ENCODE assay signal across 28 cellular contexts in genomic region chr1:246034630-246035029, GRCh38.
"Had no signal": no experiment of that assay in that cellular context is flagged by ENCODE, and none has a peak within 500 bp of the region (broad histone marks: within the 10 kb centered on the region; RNA-seq: fewer than 3 reads in every experiment).

No MANE protein-coding gene starts in this region.

- H3K4me3 ChIP-seq: colonic mucosa, heart right ventricle, neural progenitor cell, prostate gland, skin epidermis, testis, tibial artery had no signal

- H3K9ac ChIP-seq: neural progenitor cell had no signal

- H3K4me2 ChIP-seq: neural progenitor cell had no signal

- H3K36me3 ChIP-seq: colonic mucosa, heart right ventricle, lower lobe of right lung, neural progenitor cell, prostate gland, sigmoid colon, spleen, tibial artery had no signal

- H3K27ac Mint-ChIP-seq: dendritic cell treated with granulocyte-macrophage colony-stimulating factor and Interleukin-4, amounts not matched to agents 40 ng/mL and 50 ng/mL, for 4 days; endodermal cell; immature natural killer cell; neural progenitor cell; stimulated activated memory B cell treated with anti-CD40 and anti-IgM and Interleukin-4, amounts not matched to agents 10 μg/mL and 1 μg/mL and 100 μg/mL, for 72 hours; type B pancreatic cell had no signal

- H3K27me3 Mint-ChIP-seq: dendritic cell treated with granulocyte-macrophage colony-stimulating factor and Interleukin-4, amounts not matched to agents 40 ng/mL and 50 ng/mL, for 4 days; naive thymus-derived CD8-positive, alpha-beta T cell; stimulated activated memory B cell treated with anti-CD40 and anti-IgM and Interleukin-4, amounts not matched to agents 10 μg/mL and 1 μg/mL and 100 μg/mL, for 72 hours; type B pancreatic cell had no signal

- H2AFZ ChIP-seq: neural progenitor cell had no signal

- H3K9me3 Mint-ChIP-seq: dendritic cell treated with granulocyte-macrophage colony-stimulating factor and Interleukin-4, amounts not matched to agents 40 ng/mL and 50 ng/mL, for 4 days; immature natural killer cell; stimulated activated memory B cell treated with anti-CD40 and anti-IgM and Interleukin-4, amounts not matched to agents 10 μg/mL and 1 μg/mL and 100 μg/mL, for 72 hours; type B pancreatic cell had no signal

- H3K27me3 ChIP-seq: colonic mucosa, heart right ventricle, neural progenitor cell, sigmoid colon, spleen, testis, tibial artery had no signal

- H3K4me1 Mint-ChIP-seq: immature natural killer cell; stimulated activated memory B cell treated with anti-CD40 and anti-IgM and Interleukin-4, amounts not matched to agents 10 μg/mL and 1 μg/mL and 100 μg/mL, for 72 hours had no signal

- DNase-seq: colonic mucosa; effector CD8-positive, alpha-beta T cell; endodermal cell; glutamatergic neuron; heart right ventricle; hypothalamus; immature natural killer cell; islet precursor cell; kidney glomerular epithelial cell; left colon; left ventricle myocardium superior; lower lobe of right lung; naive thymus-derived CD8-positive, alpha-beta T cell; right cardiac atrium; sigmoid colon; spleen; stimulated activated CD4-positive, alpha-beta T cell treated with anti-CD3 and anti-CD28 coated beads, Interleukin-4, amount 100 ng/mL, for 4 hours; stimulated activated naive CD8-positive, alpha-beta T cell treated with anti-CD3 and anti-CD28 coated beads, Interleukin-15, Interleukin-2, amounts not matched to agents 100 U/mL and 50 U/mL, for 24 hours; testis; tibial artery had no signal

- H3K9me3 ChIP-seq: colonic mucosa, heart right ventricle, lower lobe of right lung, prostate gland, sigmoid colon, spleen, testis, tibial artery had no signal

- ATAC-seq: esophagus mucosa; heart right ventricle; left colon; left ventricle myocardium superior; lower lobe of right lung; naive thymus-derived CD8-positive, alpha-beta T cell; right cardiac atrium; stimulated activated memory B cell treated with anti-CD40 and anti-IgM and Interleukin-4, amounts not matched to agents 10 μg/mL and 1 μg/mL and 100 μg/mL, for 72 hours; stimulated activated naive CD8-positive, alpha-beta T cell treated with anti-CD3 and anti-CD28 coated beads, Interleukin-15, Interleukin-2, amounts not matched to agents 100 U/mL and 50 U/mL, for 24 hours had no signal

- H3K27ac ChIP-seq: colonic mucosa, epithelial cell of prostate, heart right ventricle, lower lobe of right lung, neural progenitor cell, prostate gland, sigmoid colon, skin epidermis, spleen, testis, tibial artery had no signal

- H3K4me1 ChIP-seq: colonic mucosa, lower lobe of right lung, prostate gland, tibial artery had no signal

- H3K36me3 Mint-ChIP-seq: neural progenitor cell, type B pancreatic cell had no signal

- H3K4me3 Mint-ChIP-seq: dendritic cell treated with granulocyte-macrophage colony-stimulating factor and Interleukin-4, amounts not matched to agents 40 ng/mL and 50 ng/mL, for 4 days; endodermal cell; immature natural killer cell; naive thymus-derived CD8-positive, alpha-beta T cell; neural progenitor cell; stimulated activated memory B cell treated with anti-CD40 and anti-IgM and Interleukin-4, amounts not matched to agents 10 μg/mL and 1 μg/mL and 100 μg/mL, for 72 hours; type B pancreatic cell had no signal
